ENCODE assay signal across 14 cellular contexts in genomic region chr12:4564819-4565218, GRCh38. TPM values are rescaled to one million over a fixed set of nuclear protein-coding genes. Genes with fewer than 3 reads are reported as not detected.
DNase-seq lines count a peak whose midpoint lies in the region; ATAC-seq and TF ChIP-seq lines count a peak whose summit lies in the region.
"Had no signal": no experiment of that assay in that cellular context is flagged by ENCODE, and none has a peak within 500 bp of the region (broad histone marks: within the 10 kb centered on the region; RNA-seq: fewer than 3 reads in every experiment).

No MANE protein-coding gene starts in this region.

- no peak overlapping the region for H3K27ac Mint-ChIP-seq in activated naive CD8-positive, alpha-beta T cell
- H3K27ac Mint-ChIP-seq in activated naive CD8-positive, alpha-beta T cell treated with anti-CD3 and anti-CD28 coated beads for 36 hours, result no peak overlapping the region
- peak overlapping the region; percentile 24 to 80 (median 61) for H3K27ac Mint-ChIP-seq in IgD-negative memory B cell
- H3K27ac Mint-ChIP-seq in activated T-helper 17 cell treated with anti-CD3 and anti-CD28 coated beads, Interleukin-2, amount 50 U/mL, for 72 hours, result no peak overlapping the region
- peak overlapping the region; percentile 74 for H3K27ac Mint-ChIP-seq in stimulated activated naive B cell treated with anti-CD40 and anti-IgM and Interleukin-4, amounts not matched to agents 10 μg/mL and 1 μg/mL and 100 μg/mL, for 72 hours
- H3K27ac Mint-ChIP-seq in type B pancreatic cell, result no peak overlapping the region

- no peak for DNase-seq in activated naive CD8-positive, alpha-beta T cell treated with anti-CD3 and anti-CD28 coated beads for 36 hours
- no peak for DNase-seq in stimulated activated naive B cell treated with anti-CD40 and anti-IgM and Interleukin-4, amounts not matched to agents 10 μg/mL and 1 μg/mL and 100 μg/mL, for 72 hours
- DNase-seq in type B pancreatic cell (ENCODE audit: extremely low spot score, unreplicated experiment), result no peak
- no peak for DNase-seq in iPS-NIHi11 (ENCODE audit: low spot score)
- DNase-seq in foreskin fibroblast, result no peak
- DNase-seq: DMS79, GOT3, heart right ventricle, NCI-H82, thyroid gland had no signal

- TF ChIP-seq CTCF in type B pancreatic cell (conservative IDR thresholded peaks at IDR 0.05), result no peak
- TF ChIP-seq CTCF in foreskin fibroblast (IDR thresholded peaks at IDR 0.05; ENCODE audit: low read depth, low read length), result no peak

- H3K4me3 Mint-ChIP-seq in activated naive CD8-positive, alpha-beta T cell, result peak overlapping the region; percentile 17
- no peak overlapping the region for H3K4me3 Mint-ChIP-seq in activated naive CD8-positive, alpha-beta T cell treated with anti-CD3 and anti-CD28 coated beads for 36 hours
- peak overlapping the region; percentile 59 to 90 (median 70) for H3K4me3 Mint-ChIP-seq in IgD-negative memory B cell
- H3K4me3 Mint-ChIP-seq in activated T-helper 17 cell treated with anti-CD3 and anti-CD28 coated beads, Interleukin-2, amount 50 U/mL, for 72 hours, result peak overlapping the region; percentile 19
- H3K4me3 Mint-ChIP-seq in stimulated activated naive B cell treated with anti-CD40 and anti-IgM and Interleukin-4, amounts not matched to agents 10 μg/mL and 1 μg/mL and 100 μg/mL, for 72 hours, result peak overlapping the region; percentile 64 to 67
- no peak overlapping the region for H3K4me3 Mint-ChIP-seq in type B pancreatic cell

- H3K9me3 Mint-ChIP-seq in activated naive CD8-positive, alpha-beta T cell (ENCODE audit: low read depth), result no peaks in the 10 kb centered on the region
- H3K9me3 Mint-ChIP-seq in activated naive CD8-positive, alpha-beta T cell treated with anti-CD3 and anti-CD28 coated beads for 36 hours, result no peaks in the 10 kb centered on the region
- no peaks in the 10 kb centered on the region for H3K9me3 Mint-ChIP-seq in IgD-negative memory B cell
- H3K9me3 Mint-ChIP-seq in activated T-helper 17 cell treated with anti-CD3 and anti-CD28 coated beads, Interleukin-2, amount 50 U/mL, for 72 hours, result no peaks in the 10 kb centered on the region
- H3K9me3 Mint-ChIP-seq in stimulated activated naive B cell treated with anti-CD40 and anti-IgM and Interleukin-4, amounts not matched to agents 10 μg/mL and 1 μg/mL and 100 μg/mL, for 72 hours, result peaks cover 0 to 3% of the 10 kb centered on the region in 2 donors
- no peaks in the 10 kb centered on the region for H3K9me3 Mint-ChIP-seq in type B pancreatic cell

- H3K4me3 ChIP-seq in foreskin fibroblast (ENCODE audit: low read depth in 1 of 2, low read length in 2 of 2), result no peak overlapping the region
- H3K4me3 ChIP-seq: heart right ventricle, SJSA1, thyroid gland had no signal

- H3K36me3 Mint-ChIP-seq in activated naive CD8-positive, alpha-beta T cell, result no peaks in the 10 kb centered on the region
- peaks cover 9% of the 10 kb centered on the region for H3K36me3 Mint-ChIP-seq in activated naive CD8-positive, alpha-beta T cell treated with anti-CD3 and anti-CD28 coated beads for 36 hours
- H3K36me3 Mint-ChIP-seq in IgD-negative memory B cell (peaks cover 3% of the 10 kb centered on the region), type B pancreatic cell (peaks cover 14% of the 10 kb centered on the region)
- H3K36me3 Mint-ChIP-seq in activated T-helper 17 cell treated with anti-CD3 and anti-CD28 coated beads, Interleukin-2, amount 50 U/mL, for 72 hours (ENCODE audit: low read depth), result peaks cover 7% of the 10 kb centered on the region
- peaks cover 5 to 9% of the 10 kb centered on the region in 2 donors for H3K36me3 Mint-ChIP-seq in stimulated activated naive B cell treated with anti-CD40 and anti-IgM and Interleukin-4, amounts not matched to agents 10 μg/mL and 1 μg/mL and 100 μg/mL, for 72 hours

- peaks cover 13% of the 10 kb centered on the region for H3K4me1 Mint-ChIP-seq in activated naive CD8-positive, alpha-beta T cell (ENCODE audit: low read depth)
- peaks cover 2% of the 10 kb centered on the region for H3K4me1 Mint-ChIP-seq in activated naive CD8-positive, alpha-beta T cell treated with anti-CD3 and anti-CD28 coated beads for 36 hours
- H3K4me1 Mint-ChIP-seq in IgD-negative memory B cell (peaks cover 31 to 45% (median 37%) of the 10 kb centered on the region in 3 donors), type B pancreatic cell (ENCODE audit: unreplicated experiment) (peaks cover 7% of the 10 kb centered on the region)
- peaks cover 11% of the 10 kb centered on the region for H3K4me1 Mint-ChIP-seq in activated T-helper 17 cell treated with anti-CD3 and anti-CD28 coated beads, Interleukin-2, amount 50 U/mL, for 72 hours
- H3K4me1 Mint-ChIP-seq in stimulated activated naive B cell treated with anti-CD40 and anti-IgM and Interleukin-4, amounts not matched to agents 10 μg/mL and 1 μg/mL and 100 μg/mL, for 72 hours, result peaks cover 41 to 65% of the 10 kb centered on the region in 2 donors

- peaks cover 20% of the 10 kb centered on the region for H3K27me3 Mint-ChIP-seq in activated naive CD8-positive, alpha-beta T cell
- peaks cover 30% of the 10 kb centered on the region for H3K27me3 Mint-ChIP-seq in activated naive CD8-positive, alpha-beta T cell treated with anti-CD3 and anti-CD28 coated beads for 36 hours
- H3K27me3 Mint-ChIP-seq in IgD-negative memory B cell (peaks cover 3% of the 10 kb centered on the region), type B pancreatic cell (peaks cover 40% of the 10 kb centered on the region)
- H3K27me3 Mint-ChIP-seq in activated T-helper 17 cell treated with anti-CD3 and anti-CD28 coated beads, Interleukin-2, amount 50 U/mL, for 72 hours, result peaks cover 3% of the 10 kb centered on the region
- H3K27me3 Mint-ChIP-seq in stimulated activated naive B cell treated with anti-CD40 and anti-IgM and Interleukin-4, amounts not matched to agents 10 μg/mL and 1 μg/mL and 100 μg/mL, for 72 hours, result no peaks in the 10 kb centered on the region

- no peak for ATAC-seq in activated T-helper 17 cell treated with anti-CD3 and anti-CD28 coated beads, Interleukin-2, amount 50 U/mL, for 72 hours (replicated peaks)
- ATAC-seq in stimulated activated naive B cell treated with anti-CD40 and anti-IgM and Interleukin-4, amounts not matched to agents 10 μg/mL and 1 μg/mL and 100 μg/mL, for 72 hours (replicated peaks), result peak in 1 of 2 donors; percentile 38
- ATAC-seq: heart right ventricle had no signal

RNA-seq across cellular contexts. Expression of gene DYRK4, which starts 2.8 kb away (rescaled TPM):
- total RNA-seq in activated naive CD8-positive, alpha-beta T cell treated with anti-CD3 and anti-CD28 coated beads for 36 hours, result 10 to 100 TPM; 38.1 to 40.1 TPM
- polyA plus RNA-seq in IgD-negative memory B cell, result 41.7 TPM
- total RNA-seq in activated T-helper 17 cell treated with anti-CD3 and anti-CD28 coated beads, Interleukin-2, amount 50 U/mL, for 72 hours, result 10 to 100 TPM; 22.0 to 29.2 TPM
- total RNA-seq in type B pancreatic cell (ENCODE audit: low replicate concordance), result 31.6 and 57.7 TPM in 2 replicates

RNA-seq across cellular contexts. Expression of gene RAD51AP1, which starts 26.1 kb away (rescaled TPM):
- 10 to 100 TPM; 52.4 to 52.7 TPM for total RNA-seq in activated naive CD8-positive, alpha-beta T cell treated with anti-CD3 and anti-CD28 coated beads for 36 hours
- 8.0 TPM for polyA plus RNA-seq in IgD-negative memory B cell
- 10 to 100 TPM; 43.9 to 56.7 TPM for total RNA-seq in activated T-helper 17 cell treated with anti-CD3 and anti-CD28 coated beads, Interleukin-2, amount 50 U/mL, for 72 hours
- 20.7 and 26.6 TPM in 2 replicates for total RNA-seq in type B pancreatic cell (ENCODE audit: low replicate concordance)

Comparison
In these comparisons a context has a peak if more than half of its experiments do, and no peak if none do; other contexts are left out.
1. H3K4me3 Mint-ChIP-seq: peak in activated naive CD8-positive, alpha-beta T cell (single experiment), IgD-negative memory B cell (4 of 4), activated T-helper 17 cell treated with anti-CD3 and anti-CD28 coated beads, Interleukin-2, amount 50 U/mL, for 72 hours (single experiment) and stimulated activated naive B cell treated with anti-CD40 and anti-IgM and Interleukin-4, amounts not matched to agents 10 μg/mL and 1 μg/mL and 100 μg/mL, for 72 hours (2 of 2); none in activated naive CD8-positive, alpha-beta T cell treated with anti-CD3 and anti-CD28 coated beads for 36 hours (single experiment) and type B pancreatic cell (single experiment).
2. H3K27ac Mint-ChIP-seq: peak in IgD-negative memory B cell (3 of 3) and stimulated activated naive B cell treated with anti-CD40 and anti-IgM and Interleukin-4, amounts not matched to agents 10 μg/mL and 1 μg/mL and 100 μg/mL, for 72 hours (single experiment); none in activated naive CD8-positive, alpha-beta T cell (single experiment), activated naive CD8-positive, alpha-beta T cell treated with anti-CD3 and anti-CD28 coated beads for 36 hours (single experiment), activated T-helper 17 cell treated with anti-CD3 and anti-CD28 coated beads, Interleukin-2, amount 50 U/mL, for 72 hours (single experiment) and type B pancreatic cell (single experiment).